Comparison of ENCODE assay signal across 9 cellular contexts in genomic region chr19:19384486-19384885, GRCh38. TPM values are rescaled to one million over a fixed set of nuclear protein-coding genes. Genes with fewer than 3 reads are reported as not detected.
DNase-seq lines count a peak whose midpoint lies in the region; ATAC-seq and TF ChIP-seq lines count a peak whose summit lies in the region.
"Had no signal": no experiment of that assay in that cellular context is flagged by ENCODE, and none has a peak within 500 bp of the region (broad histone marks: within the 10 kb centered on the region; RNA-seq: fewer than 3 reads in every experiment).

No MANE protein-coding gene starts in this region.

- no peak for TF ChIP-seq POLR2A in stomach (IDR thresholded peaks at IDR 0.05)

- H3K9me3 ChIP-seq in iPS-20b (ENCODE audit: insufficient read depth, low read depth, low read length): no peaks in the 10 kb centered on the region
- no peaks in the 10 kb centered on the region for H3K9me3 ChIP-seq in stomach
- H3K9me3 ChIP-seq: pancreas had no signal

- H3K27me3 Mint-ChIP-seq in T-helper 2 cell treated with Interferon-gamma antibody and Interleukin-4, amounts not matched to agents 5 μg/mL and 100 μg/mL, for 36 hours (ENCODE audit: low read depth): no peaks in the 10 kb centered on the region
- no peaks in the 10 kb centered on the region for H3K27me3 Mint-ChIP-seq in activated naive CD8-positive, alpha-beta T cell treated with anti-CD3 and anti-CD28 coated beads, Interleukin-2, amount 10 ng/mL, durations not matched to agents 7 days and 5 days

- intact Hi-C loops in stomach (cut with DNase I; ENCODE audit: low total_unique reads): no loop called here

- H3K9me3 Mint-ChIP-seq in T-helper 2 cell treated with Interferon-gamma antibody and Interleukin-4, amounts not matched to agents 5 μg/mL and 100 μg/mL, for 36 hours: no peaks in the 10 kb centered on the region
- no peaks in the 10 kb centered on the region for H3K9me3 Mint-ChIP-seq in activated naive CD8-positive, alpha-beta T cell treated with anti-CD3 and anti-CD28 coated beads, Interleukin-2, amount 10 ng/mL, durations not matched to agents 7 days and 5 days

- no peak for ATAC-seq in activated naive CD8-positive, alpha-beta T cell treated with anti-CD3 and anti-CD28 coated beads, Interleukin-2, amount 10 ng/mL, durations not matched to agents 7 days and 5 days (ENCODE audit: low read depth)
- ATAC-seq in GM19397 (IDR thresholded peaks at IDR 0.05; ENCODE audit: unreplicated experiment): no peak

- peak overlapping the region; percentile 71 for H3K4me3 Mint-ChIP-seq in T-helper 2 cell treated with Interferon-gamma antibody and Interleukin-4, amounts not matched to agents 5 μg/mL and 100 μg/mL, for 36 hours
- H3K4me3 Mint-ChIP-seq in activated naive CD8-positive, alpha-beta T cell treated with anti-CD3 and anti-CD28 coated beads, Interleukin-2, amount 10 ng/mL, durations not matched to agents 7 days and 5 days: peak overlapping the region; percentile 74

- no peak for DNase-seq in T-helper 2 cell treated with Interferon-gamma antibody and Interleukin-4, amounts not matched to agents 5 μg/mL and 100 μg/mL, for 36 hours (ENCODE audit: low spot score)
- DNase-seq in T-helper 2 cell (no peak), stomach (no peak), mucosa of gallbladder (ENCODE audit: low spot score) (no peak), superior temporal gyrus (ENCODE audit: extremely low spot score) (no peak)
- no peak for DNase-seq in activated naive CD8-positive, alpha-beta T cell treated with anti-CD3 and anti-CD28 coated beads, Interleukin-2, amount 10 ng/mL, durations not matched to agents 7 days and 5 days

- H3K4me3 ChIP-seq in iPS-20b (ENCODE audit: low read length) (peak overlapping the region; percentile 61), stomach (peak overlapping the region; percentile 77 to 90 (median 80))

- peaks cover 39% of the 10 kb centered on the region for H3K4me1 Mint-ChIP-seq in T-helper 2 cell treated with Interferon-gamma antibody and Interleukin-4, amounts not matched to agents 5 μg/mL and 100 μg/mL, for 36 hours (ENCODE audit: low read depth)
- H3K4me1 Mint-ChIP-seq in activated naive CD8-positive, alpha-beta T cell treated with anti-CD3 and anti-CD28 coated beads, Interleukin-2, amount 10 ng/mL, durations not matched to agents 7 days and 5 days: peaks cover 30% of the 10 kb centered on the region

- peaks cover 15% of the 10 kb centered on the region for H3K36me3 Mint-ChIP-seq in T-helper 2 cell treated with Interferon-gamma antibody and Interleukin-4, amounts not matched to agents 5 μg/mL and 100 μg/mL, for 36 hours (ENCODE audit: low read depth)
- peaks cover 12% of the 10 kb centered on the region for H3K36me3 Mint-ChIP-seq in activated naive CD8-positive, alpha-beta T cell treated with anti-CD3 and anti-CD28 coated beads, Interleukin-2, amount 10 ng/mL, durations not matched to agents 7 days and 5 days

- H3K36me3 ChIP-seq in iPS-20b (ENCODE audit: insufficient read depth, low read depth, low read length): no peaks in the 10 kb centered on the region
- no peaks in the 10 kb centered on the region for H3K36me3 ChIP-seq in stomach
- H3K36me3 ChIP-seq: pancreas had no signal

- TF ChIP-seq EP300 in stomach (IDR thresholded peaks at IDR 0.05): no peak

- 55 to 76% (median 70%) methylated on average over 13 of the region's 13 CpGs for WGBS in stomach, 5 donors

- H3K27me3 ChIP-seq in iPS-20b (ENCODE audit: insufficient read depth, low read length) (peaks cover 7% of the 10 kb centered on the region; the same call in 1 of the 2 replicates), stomach (no peaks in the 10 kb centered on the region)
- H3K27me3 ChIP-seq: pancreas had no signal

- POLR2A ChIA-PET in activated naive CD8-positive, alpha-beta T cell treated with anti-CD3 and anti-CD28 coated beads, Interleukin-2, amount 10 ng/mL, durations not matched to agents 7 days and 5 days (lab: Charles Lee): interaction anchor here (0.9 to 1.9 kb wide), 4 partner anchors 19 to 181 kb away, joined by 3 to 19 read pairs (median 10); partner anchors contain the start of gene GATAD2A

- H3K4me1 ChIP-seq in iPS-20b (ENCODE audit: insufficient read depth, low read length) (peaks cover 16% of the 10 kb centered on the region), stomach (peaks cover 28 to 83% (median 61%) of the 10 kb centered on the region in 4 donors)

- no peak overlapping the region for H3K27ac Mint-ChIP-seq in T-helper 2 cell treated with Interferon-gamma antibody and Interleukin-4, amounts not matched to agents 5 μg/mL and 100 μg/mL, for 36 hours
- peak overlapping the region; percentile 69 for H3K27ac Mint-ChIP-seq in activated naive CD8-positive, alpha-beta T cell treated with anti-CD3 and anti-CD28 coated beads, Interleukin-2, amount 10 ng/mL, durations not matched to agents 7 days and 5 days

- peak overlapping the region; percentile 83; the same call in 1 of the 2 replicates for H3K9ac ChIP-seq in iPS-20b (ENCODE audit: low read depth, low read length)

- H3K27ac ChIP-seq in iPS-20b (ENCODE audit: low read length) (no peak overlapping the region), stomach (peak overlapping the region in 3 of 5 donors; percentile 90 to 92 (median 91))

- no peak for TF ChIP-seq CTCF in stomach (IDR thresholded peaks at IDR 0.05)

RNA-seq across cellular contexts. Expression of gene GATAD2A, which starts 21.0 kb away (rescaled TPM):
- total RNA-seq in activated naive CD8-positive, alpha-beta T cell treated with anti-CD3 and anti-CD28 coated beads, Interleukin-2, amount 10 ng/mL, durations not matched to agents 7 days and 5 days: 100 to 1,000 TPM; 152 to 153 TPM
- 100 to 1,000 TPM in 1 of 5 donors, 10 to 100 TPM in 3, 1 to 10 TPM in 1; 9.3 to 119 (median 27.2) TPM for total RNA-seq in stomach
- polyA plus RNA-seq in stomach: 10 to 100 TPM; 10.1 to 21.4 (median 17.9) TPM
- 110 TPM for total RNA-seq in mucosa of gallbladder
